1 cellular context compared by ENCODE assay signal in the genomic region with DNA sequence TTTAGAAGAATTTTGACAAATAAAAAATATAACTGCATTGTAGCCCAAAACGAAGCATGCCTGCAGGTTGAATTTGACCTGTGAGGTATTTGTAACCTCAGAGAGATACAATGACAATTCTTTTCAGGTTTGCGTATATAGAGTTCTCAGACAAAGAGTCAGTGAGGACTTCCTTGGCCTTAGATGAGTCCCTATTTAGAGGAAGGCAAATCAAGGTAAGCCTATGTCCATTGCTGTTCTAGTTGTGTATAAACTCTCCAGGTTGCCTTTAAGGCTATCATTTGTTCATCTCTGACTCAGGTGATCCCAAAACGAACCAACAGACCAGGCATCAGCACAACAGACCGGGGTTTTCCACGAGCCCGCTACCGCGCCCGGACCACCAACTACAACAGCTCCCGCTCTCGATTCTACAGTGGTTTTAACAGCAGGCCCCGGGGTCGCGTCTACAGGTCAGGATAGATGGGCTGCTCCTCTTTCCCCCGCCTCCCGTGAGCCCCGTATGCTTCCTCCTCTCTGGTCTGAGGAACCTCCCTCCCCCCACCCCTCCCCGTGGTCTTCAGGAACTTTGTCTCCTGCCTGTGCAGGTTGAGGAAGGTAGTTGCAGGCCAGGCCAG.
TF ChIP-seq lines count a peak whose summit lies in the region.

No MANE protein-coding gene starts in this region.

TF ChIP-seq in neural cell, 6 proteins besides CTCF, POLR2A, EP300 and RAD21:
- TF ChIP-seq TAF1 (IDR thresholded peaks at IDR 0.05; ENCODE audit: low read depth) (no peak), POLR2AphosphoS5 (IDR thresholded peaks at IDR 0.05) (no peak), EZH2 (IDR thresholded peaks at IDR 0.05; ENCODE audit: borderline replicate concordance, insufficient read depth, low read length, poor library complexity, severe bottlenecking) (no peak), MXI1 (conservative IDR thresholded peaks at IDR 0.05; ENCODE audit: poor library complexity, severe bottlenecking) (no peak)
- TF ChIP-seq, protein P1, sequence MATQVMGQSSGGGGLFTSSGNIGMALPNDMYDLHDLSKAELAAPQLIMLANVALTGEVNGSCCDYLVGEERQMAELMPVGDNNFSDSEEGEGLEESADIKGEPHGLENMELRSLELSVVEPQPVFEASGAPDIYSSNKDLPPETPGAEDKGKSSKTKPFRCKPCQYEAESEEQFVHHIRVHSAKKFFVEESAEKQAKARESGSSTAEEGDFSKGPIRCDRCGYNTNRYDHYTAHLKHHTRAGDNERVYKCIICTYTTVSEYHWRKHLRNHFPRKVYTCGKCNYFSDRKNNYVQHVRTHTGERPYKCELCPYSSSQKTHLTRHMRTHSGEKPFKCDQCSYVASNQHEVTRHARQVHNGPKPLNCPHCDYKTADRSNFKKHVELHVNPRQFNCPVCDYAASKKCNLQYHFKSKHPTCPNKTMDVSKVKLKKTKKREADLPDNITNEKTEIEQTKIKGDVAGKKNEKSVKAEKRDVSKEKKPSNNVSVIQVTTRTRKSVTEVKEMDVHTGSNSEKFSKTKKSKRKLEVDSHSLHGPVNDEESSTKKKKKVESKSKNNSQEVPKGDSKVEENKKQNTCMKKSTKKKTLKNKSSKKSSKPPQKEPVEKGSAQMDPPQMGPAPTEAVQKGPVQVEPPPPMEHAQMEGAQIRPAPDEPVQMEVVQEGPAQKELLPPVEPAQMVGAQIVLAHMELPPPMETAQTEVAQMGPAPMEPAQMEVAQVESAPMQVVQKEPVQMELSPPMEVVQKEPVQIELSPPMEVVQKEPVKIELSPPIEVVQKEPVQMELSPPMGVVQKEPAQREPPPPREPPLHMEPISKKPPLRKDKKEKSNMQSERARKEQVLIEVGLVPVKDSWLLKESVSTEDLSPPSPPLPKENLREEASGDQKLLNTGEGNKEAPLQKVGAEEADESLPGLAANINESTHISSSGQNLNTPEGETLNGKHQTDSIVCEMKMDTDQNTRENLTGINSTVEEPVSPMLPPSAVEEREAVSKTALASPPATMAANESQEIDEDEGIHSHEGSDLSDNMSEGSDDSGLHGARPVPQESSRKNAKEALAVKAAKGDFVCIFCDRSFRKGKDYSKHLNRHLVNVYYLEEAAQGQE (IDR thresholded peaks at IDR 0.05; ENCODE audit: borderline replicate concordance): no peak
